ENCODE assay signal across 29 cellular contexts in genomic region chr6:166526937-166527336, GRCh38. TPM values are rescaled to one million over a fixed set of nuclear protein-coding genes. Genes with fewer than 3 reads are reported as not detected.
"Had no signal": no experiment of that assay in that cellular context is flagged by ENCODE, and none has a peak within 500 bp of the region (broad histone marks: within the 10 kb centered on the region; RNA-seq: fewer than 3 reads in every experiment).

No MANE protein-coding gene starts in this region.

- DNase-seq: activated CD4-positive, alpha-beta memory T cell treated with anti-CD3 and anti-CD28 coated beads, Interleukin-2, amount 10 ng/mL, durations not matched to agents 7 days and 5 days; activated CD4-positive, alpha-beta T cell treated with anti-CD3 and anti-CD28 coated beads for 1 hour; activated CD4-positive, alpha-beta T cell treated with anti-CD3 and anti-CD28 coated beads for 48 hours; activated CD4-positive, CD25-positive, alpha-beta regulatory T cell; activated gamma-delta T cell; activated naive CD4-positive, alpha-beta T cell treated with Interleukin-2 at 50 U/mL for 16 hours; activated naive CD8-positive, alpha-beta T cell treated with anti-CD3 and anti-CD28 coated beads, Interleukin-2, amount 10 ng/mL, durations not matched to agents 7 days and 5 days; activated T-cell treated with anti-CD3 and anti-CD28 coated beads, Interleukin-2, amount 50 U/mL, for 24 hours; body of pancreas; caudate nucleus; Karpas-422; KBM-7; NCI-H1105; NCI-H1417 treated with DMSO at 0.1 percent for 48 hours; NCI-H187 treated with DMSO at 0.1 percent for 48 hours; NCI-H2081; NCI-H2171 treated with DMSO at 0.1 percent for 48 hours; NCI-H2227 treated with DMSO at 0.1 percent for 48 hours; NCI-H446; NCI-H524; NCI-H69; SHP77; SJCRH30; T1000; WERI-Rb-1 had no signal

- H3K9me3 Mint-ChIP-seq: activated naive CD4-positive, alpha-beta T cell treated with anti-CD3 and anti-CD28 coated beads, Interleukin-2, amount 50 U/mL, for 24 hours; activated naive CD8-positive, alpha-beta T cell treated with anti-CD3 and anti-CD28 coated beads, Interleukin-2, amount 10 ng/mL, durations not matched to agents 7 days and 5 days; activated T-cell treated with anti-CD3 and anti-CD28 coated beads, Interleukin-2, amount 50 U/mL, for 24 hours; activated T-helper 2 cell treated with anti-CD3 and anti-CD28 coated beads, Interferon-gamma antibody, Interleukin-2, Interleukin-4, amounts not matched to agents 10 μg/mL and 5 μg/mL and 100 μg/mL, durations not matched to agents 14 hours and 24 hours and 36 hours had no signal

- H3K4me1 Mint-ChIP-seq: activated CD4-positive, alpha-beta memory T cell treated with anti-CD3 and anti-CD28 coated beads, Interleukin-2, amount 10 ng/mL, durations not matched to agents 7 days and 5 days; activated naive CD4-positive, alpha-beta T cell treated with anti-CD3 and anti-CD28 coated beads, Interleukin-2, amount 50 U/mL, for 24 hours; activated naive CD8-positive, alpha-beta T cell treated with anti-CD3 and anti-CD28 coated beads, Interleukin-2, amount 10 ng/mL, durations not matched to agents 7 days and 5 days had no signal

- ATAC-seq: Panc1 had no signal

- H3K27ac ChIP-seq: body of pancreas, SJCRH30, SK-N-MC, WERI-Rb-1 had no signal

- H3K36me3 Mint-ChIP-seq: activated naive CD8-positive, alpha-beta T cell treated with anti-CD3 and anti-CD28 coated beads, Interleukin-2, amount 10 ng/mL, durations not matched to agents 7 days and 5 days had no signal

- H3K27me3 ChIP-seq: body of pancreas, SJCRH30 had no signal

- H3K27me3 Mint-ChIP-seq: activated CD4-positive, alpha-beta memory T cell treated with anti-CD3 and anti-CD28 coated beads, Interleukin-2, amount 10 ng/mL, durations not matched to agents 7 days and 5 days; activated naive CD4-positive, alpha-beta T cell treated with anti-CD3 and anti-CD28 coated beads, Interleukin-2, amount 50 U/mL, for 24 hours; activated naive CD8-positive, alpha-beta T cell treated with anti-CD3 and anti-CD28 coated beads, Interleukin-2, amount 10 ng/mL, durations not matched to agents 7 days and 5 days; activated T-cell treated with anti-CD3 and anti-CD28 coated beads, Interleukin-2, amount 50 U/mL, for 24 hours had no signal

- H3K36me3 ChIP-seq: SJCRH30, WERI-Rb-1 had no signal

- H3K27ac Mint-ChIP-seq: activated CD4-positive, alpha-beta memory T cell treated with anti-CD3 and anti-CD28 coated beads, Interleukin-2, amount 10 ng/mL, durations not matched to agents 7 days and 5 days; activated naive CD4-positive, alpha-beta T cell treated with anti-CD3 and anti-CD28 coated beads, Interleukin-2, amount 50 U/mL, for 24 hours; activated naive CD8-positive, alpha-beta T cell treated with anti-CD3 and anti-CD28 coated beads, Interleukin-2, amount 10 ng/mL, durations not matched to agents 7 days and 5 days; activated T-cell treated with anti-CD3 and anti-CD28 coated beads, Interleukin-2, amount 50 U/mL, for 24 hours; activated T-helper 2 cell treated with anti-CD3 and anti-CD28 coated beads, Interferon-gamma antibody, Interleukin-2, Interleukin-4, amounts not matched to agents 10 μg/mL and 5 μg/mL and 100 μg/mL, durations not matched to agents 14 hours and 24 hours and 36 hours had no signal

- H3K4me3 Mint-ChIP-seq: activated CD4-positive, alpha-beta memory T cell treated with anti-CD3 and anti-CD28 coated beads, Interleukin-2, amount 10 ng/mL, durations not matched to agents 7 days and 5 days; activated naive CD4-positive, alpha-beta T cell treated with anti-CD3 and anti-CD28 coated beads, Interleukin-2, amount 50 U/mL, for 24 hours; activated naive CD8-positive, alpha-beta T cell treated with anti-CD3 and anti-CD28 coated beads, Interleukin-2, amount 10 ng/mL, durations not matched to agents 7 days and 5 days; activated T-cell treated with anti-CD3 and anti-CD28 coated beads, Interleukin-2, amount 50 U/mL, for 24 hours had no signal

- H3K4me3 ChIP-seq: body of pancreas, SJCRH30, SK-N-MC had no signal

- H3K9me3 ChIP-seq: body of pancreas had no signal

RNA-seq across cellular contexts. Expression of gene RAMACL, which starts 59.5 kb away (rescaled TPM):
- total RNA-seq: activated T-helper 2 cell treated with anti-CD3 and anti-CD28 coated beads, Interferon-gamma antibody, Interleukin-2, Interleukin-4, amounts not matched to agents 10 μg/mL and 5 μg/mL and 100 μg/mL, durations not matched to agents 14 hours and 24 hours and 36 hours had no signal
